In genomic region chr6:145213614-145214013, GRCh38 we compare ENCODE assay signal across 15 cellular contexts.
DNase-seq lines count a peak whose midpoint lies in the region; ATAC-seq, FAIRE-seq and TF ChIP-seq lines count a peak whose summit lies in the region.
"Had no signal": no experiment of that assay in that cellular context is flagged by ENCODE, and none has a peak within 500 bp of the region (broad histone marks: within the 10 kb centered on the region; RNA-seq: fewer than 3 reads in every experiment).

No MANE protein-coding gene starts in this region.

- peak; percentile 55 for FAIRE-seq in GM18507 (lab: Jason Lieb, UNC)

- POLR2A ChIA-PET in T-cell (lab: Charles Lee) = no interaction called here

- H3K4me3 Mint-ChIP-seq in T-cell = no peak overlapping the region
- H3K4me3 Mint-ChIP-seq: CD8-positive, alpha-beta memory T cell; neural progenitor cell had no signal

- H3K27me3 Mint-ChIP-seq in T-cell = peaks cover 0 to 2% of the 10 kb centered on the region in 2 donors

- no peaks in the 10 kb centered on the region for H3K9me3 ChIP-seq in right atrium auricular region
- H3K9me3 ChIP-seq: suprapubic skin had no signal

- H3K4me1 ChIP-seq in right atrium auricular region = no peaks in the 10 kb centered on the region
- H3K4me1 ChIP-seq: neural progenitor cell, suprapubic skin had no signal

- no peak overlapping the region for H3K27ac Mint-ChIP-seq in T-cell
- H3K27ac Mint-ChIP-seq: neural progenitor cell had no signal

- no peaks in the 10 kb centered on the region for H3K36me3 ChIP-seq in right atrium auricular region
- H3K36me3 ChIP-seq: neural progenitor cell, suprapubic skin had no signal

- H3K27me3 ChIP-seq in right atrium auricular region = no peaks in the 10 kb centered on the region
- H3K27me3 ChIP-seq: neural progenitor cell, suprapubic skin had no signal

- ATAC-seq in GM21381 (IDR thresholded peaks at IDR 0.05; ENCODE audit: unreplicated experiment) (peak; percentile 79), HG03039 (IDR thresholded peaks at IDR 0.05; ENCODE audit: unreplicated experiment) (peak; percentile 80), T-cell (replicated peaks in 1 of 4) (no peak)

- H3K4me1 Mint-ChIP-seq in T-cell = peaks cover 0 to 12% (median 5%) of the 10 kb centered on the region in 3 donors
- H3K4me1 Mint-ChIP-seq: neural progenitor cell had no signal

- TF ChIP-seq CTCF in VCaP (conservative IDR thresholded peaks at IDR 0.05) (no peak), right atrium auricular region (IDR thresholded peaks at IDR 0.05) (no peak)

- H3K4me3 ChIP-seq in right atrium auricular region = no peak overlapping the region
- H3K4me3 ChIP-seq: neural progenitor cell, suprapubic skin had no signal

- CTCF ChIA-PET in T-cell (lab: Charles Lee) = no interaction called here

- H3K9me3 Mint-ChIP-seq in T-cell = no peaks in the 10 kb centered on the region
- H3K9me3 Mint-ChIP-seq: CD8-positive, alpha-beta memory T cell; neural progenitor cell had no signal

- H3K27ac ChIP-seq in VCaP (peak overlapping the region; percentile 48), right atrium auricular region (no peak overlapping the region)
- H3K27ac ChIP-seq: neural progenitor cell, suprapubic skin had no signal

- DNase-seq in GM18507 (ENCODE audit: extremely low spot score, insufficient read length, low read depth) = peak; percentile 1
- DNase-seq in right atrium auricular region (ENCODE audit: low spot score) = no peak
- DNase-seq in SK-N-DZ (ENCODE audit: low spot score) = no peak
- no peak for DNase-seq in cerebellar cortex (ENCODE audit: low spot score)
- no peak for DNase-seq in T-cell
- DNase-seq: CD8-positive, alpha-beta memory T cell; islet precursor cell; NCI-H446 treated with DMSO at 0.1 percent for 48 hours; stimulated activated CD4-positive, alpha-beta T cell treated with anti-CD3 and anti-CD28 coated beads, Interleukin-2, amount 100 ng/mL, for 24 hours; SW 1271 had no signal

- H3K36me3 Mint-ChIP-seq in T-cell = no peaks in the 10 kb centered on the region
- H3K36me3 Mint-ChIP-seq: CD8-positive, alpha-beta memory T cell; neural progenitor cell had no signal

Comparison
In these comparisons a context has a peak if more than half of its experiments do, and no peak if none do; other contexts are left out.
1. ATAC-seq: peak in GM21381 (single experiment) and HG03039 (single experiment); none in T-cell (0 of 4).